15 cellular contexts compared by ENCODE assay signal in the genomic region with DNA sequence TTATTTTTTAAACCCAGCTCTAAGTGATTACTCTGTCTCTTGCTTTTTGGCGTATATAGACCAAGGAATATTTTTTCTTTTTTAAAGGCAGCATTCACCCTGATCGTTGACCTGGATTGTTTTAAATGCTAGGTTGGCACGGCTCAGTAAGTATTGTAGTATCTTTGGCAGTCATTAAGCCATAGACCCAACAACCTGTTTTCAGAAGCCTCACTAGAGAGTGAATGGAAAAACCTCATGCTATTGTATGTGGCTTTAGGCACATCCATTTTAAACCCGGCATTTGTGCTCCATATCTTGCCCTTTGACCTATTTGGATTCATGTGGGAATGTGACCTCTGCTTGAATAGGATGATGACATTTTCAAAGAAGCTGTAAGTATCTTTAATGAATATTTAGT.
"Had no signal": no experiment of that assay in that cellular context is flagged by ENCODE, and none has a peak within 500 bp of the region (broad histone marks: within the 10 kb centered on the region; RNA-seq: fewer than 3 reads in every experiment).

No MANE protein-coding gene starts in this region.

- H3K9me3 Mint-ChIP-seq: activated CD4-positive, alpha-beta T cell treated with anti-CD3 and anti-CD28 coated beads, Interleukin-2, amount 10 ng/mL, durations not matched to agents 7 days and 5 days; activated naive CD8-positive, alpha-beta T cell treated with anti-CD3 and anti-CD28 coated beads for 36 hours; immature natural killer cell; stimulated activated naive CD8-positive, alpha-beta T cell treated with anti-CD3 and anti-CD28 coated beads, Interleukin-15, amount 100 ng/mL, for 72 hours had no signal

- H3K27ac Mint-ChIP-seq: activated CD4-positive, alpha-beta T cell treated with anti-CD3 and anti-CD28 coated beads, Interleukin-2, amount 10 ng/mL, durations not matched to agents 7 days and 5 days; activated naive CD8-positive, alpha-beta T cell treated with anti-CD3 and anti-CD28 coated beads for 36 hours; brain; immature natural killer cell; mesothelial cell of epicardium; stimulated activated naive CD8-positive, alpha-beta T cell treated with anti-CD3 and anti-CD28 coated beads, Interleukin-15, amount 100 ng/mL, for 72 hours had no signal

- DNase-seq: activated CD4-positive, alpha-beta T cell treated with anti-CD3 and anti-CD28 coated beads, Interleukin-2, amount 10 ng/mL, durations not matched to agents 7 days and 5 days; activated gamma-delta T cell treated with Interleukin-2 at 50 U/mL for 16 hours; activated naive CD8-positive, alpha-beta T cell treated with anti-CD3 and anti-CD28 coated beads for 36 hours; amygdala; cortex of kidney; effector memory CD4-positive, alpha-beta T cell; head of caudate nucleus; immature natural killer cell; stimulated activated CD4-positive, alpha-beta T cell treated with anti-CD3 and anti-CD28 coated beads, Interleukin-1b, Interleukin-23, amount 100 ng/mL, for 48 hours; stimulated activated naive CD8-positive, alpha-beta T cell treated with anti-CD3 and anti-CD28 coated beads, Interleukin-15, amount 100 ng/mL, for 72 hours; upper lobe of right lung had no signal

- H3K4me3 ChIP-seq: lung, upper lobe of right lung had no signal

- H3K27me3 Mint-ChIP-seq: activated naive CD8-positive, alpha-beta T cell treated with anti-CD3 and anti-CD28 coated beads for 36 hours; brain; stimulated activated naive CD8-positive, alpha-beta T cell treated with anti-CD3 and anti-CD28 coated beads, Interleukin-15, amount 100 ng/mL, for 72 hours had no signal

- H3K4me1 ChIP-seq: upper lobe of right lung had no signal

- H3K27me3 ChIP-seq: upper lobe of right lung had no signal

- H3K4me3 Mint-ChIP-seq: activated CD4-positive, alpha-beta T cell treated with anti-CD3 and anti-CD28 coated beads, Interleukin-2, amount 10 ng/mL, durations not matched to agents 7 days and 5 days; activated naive CD8-positive, alpha-beta T cell treated with anti-CD3 and anti-CD28 coated beads for 36 hours; brain; immature natural killer cell; mesothelial cell of epicardium; stimulated activated naive CD8-positive, alpha-beta T cell treated with anti-CD3 and anti-CD28 coated beads, Interleukin-15, amount 100 ng/mL, for 72 hours had no signal

- H3K36me3 ChIP-seq: upper lobe of right lung had no signal

- H3K27ac ChIP-seq: epithelial cell of prostate, upper lobe of right lung had no signal

- H3K4me1 Mint-ChIP-seq: activated CD4-positive, alpha-beta T cell treated with anti-CD3 and anti-CD28 coated beads, Interleukin-2, amount 10 ng/mL, durations not matched to agents 7 days and 5 days; activated naive CD8-positive, alpha-beta T cell treated with anti-CD3 and anti-CD28 coated beads for 36 hours; immature natural killer cell; mesothelial cell of epicardium; stimulated activated naive CD8-positive, alpha-beta T cell treated with anti-CD3 and anti-CD28 coated beads, Interleukin-15, amount 100 ng/mL, for 72 hours had no signal

- H3K36me3 Mint-ChIP-seq: activated naive CD8-positive, alpha-beta T cell treated with anti-CD3 and anti-CD28 coated beads for 36 hours; brain; immature natural killer cell; mesothelial cell of epicardium had no signal

- H3K9me3 ChIP-seq: upper lobe of right lung had no signal
